Comparison of ENCODE assay signal across 15 cellular contexts in the genomic region with DNA sequence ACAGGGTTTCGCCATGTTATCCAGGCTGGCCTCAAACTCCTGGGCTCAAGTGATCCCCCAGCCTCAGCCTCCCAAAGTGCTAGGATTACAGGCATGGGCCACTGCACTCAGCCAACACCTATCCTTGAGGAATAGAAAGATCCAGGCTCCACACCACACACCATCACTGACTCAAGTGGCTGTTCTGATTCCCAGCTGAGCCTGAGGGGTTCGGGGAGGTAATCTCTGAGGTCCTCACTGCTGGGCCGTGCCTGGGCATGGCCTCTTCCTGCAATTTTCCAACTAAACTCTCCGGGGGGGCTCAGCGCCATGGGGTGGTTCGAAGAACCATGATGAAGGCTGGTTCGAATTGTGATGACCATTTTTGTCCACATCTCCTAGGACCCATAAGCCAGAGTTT. TPM values are rescaled to one million over a fixed set of nuclear protein-coding genes. Genes with fewer than 3 reads are reported as not detected.
DNase-seq lines count a peak whose midpoint lies in the region; ATAC-seq and TF ChIP-seq lines count a peak whose summit lies in the region.
"Had no signal": no experiment of that assay in that cellular context is flagged by ENCODE, and none has a peak within 500 bp of the region (broad histone marks: within the 10 kb centered on the region; RNA-seq: fewer than 3 reads in every experiment).

No MANE protein-coding gene starts in this region.

- no peak for TF ChIP-seq RAD21 in SK-N-SH (IDR thresholded peaks at IDR 0.05; ENCODE audit: low read length)

- TF ChIP-seq EP300 in SK-N-SH (IDR thresholded peaks at IDR 0.05; ENCODE audit: borderline replicate concordance in 1 of 2, low read depth in 1 of 2, low read length in 1 of 2), result no peak

- H3K4me3 Mint-ChIP-seq in osteocyte (ENCODE audit: unreplicated experiment), result peak overlapping the region; percentile 91

- H3K9me3 ChIP-seq in SK-N-SH, result no peaks in the 10 kb centered on the region
- H3K9me3 ChIP-seq in upper lobe of right lung, result no peaks in the 10 kb centered on the region

- no peaks in the 10 kb centered on the region for H3K27me3 ChIP-seq in SK-N-SH (ENCODE audit: insufficient read depth)
- no peaks in the 10 kb centered on the region for H3K27me3 ChIP-seq in upper lobe of right lung

- DNase-seq in SK-N-SH (no peak), foreskin fibroblast (no peak), osteocyte (ENCODE audit: extremely low spot score, unreplicated experiment) (no peak), upper lobe of right lung (peak; percentile 25), NCI-H1048 (lab: John Stamatoyannopoulos, UW) (no peak), activated gamma-delta T cell treated with Interleukin-2 at 50 U/mL for 16 hours (no peak), GM13976 (ENCODE audit: low spot score) (no peak)
- DNase-seq: activated CD4-positive, alpha-beta T cell treated with anti-CD3 and anti-CD28 coated beads, Interleukin-2, amount 50 U/mL, for 48 hours; hypothalamus; mammary epithelial cell; NCI-H2029 had no signal

- no peak overlapping the region; the same call in 1 of the 2 replicates for H3K9ac ChIP-seq in SK-N-SH

- H3K9me2 ChIP-seq in SK-N-SH, result no peaks in the 10 kb centered on the region

- intact Hi-C loops in upper lobe of right lung (cut with DNase I), result no loop called here

- peaks cover 30% of the 10 kb centered on the region for H3F3A ChIP-seq in SK-N-SH (replicated peaks; ENCODE audit: insufficient read depth)

- peak overlapping the region; percentile 91 for H3K4me2 ChIP-seq in SK-N-SH

- H2AFZ ChIP-seq in SK-N-SH (ENCODE audit: low read depth), result no peak overlapping the region

- ATAC-seq in SK-N-SH treated with all-trans-retinoic acid at 6 μM for 48 hours (no peak), upper lobe of right lung (no peak)

- POLR2A ChIA-PET in SK-N-SH (lab: Yijun Ruan, JAX), result interaction anchor here (4.7 kb wide), 1 partner anchor 13 kb away, joined by 30 read pairs; no protein-coding TSS in a partner anchor

- H3K27ac ChIP-seq in SK-N-SH (ENCODE audit: low read depth in 2 of 2, low read length in 1 of 2) (peak overlapping the region in 1 of 2 experiments; percentile 1; a peak in 1 of 4 replicates), upper lobe of right lung (peak overlapping the region; percentile 60)
- H3K27ac ChIP-seq: 22Rv1 had no signal

- peak overlapping the region; percentile 93 for H3K27ac Mint-ChIP-seq in osteocyte (ENCODE audit: unreplicated experiment)
- H3K27ac Mint-ChIP-seq: activated T-helper 2 cell treated with anti-CD3 and anti-CD28 coated beads, Interferon-gamma antibody, Interleukin-2, Interleukin-4, amounts not matched to agents 10 μg/mL and 5 μg/mL and 100 μg/mL, durations not matched to agents 14 hours and 24 hours and 36 hours had no signal

- TF ChIP-seq CTCF in SK-N-SH (IDR thresholded peaks at IDR 0.05), result no peak
- no peak for TF ChIP-seq CTCF in foreskin fibroblast (IDR thresholded peaks at IDR 0.05; ENCODE audit: low read depth, low read length)
- no peak for TF ChIP-seq CTCF in osteocyte (IDR thresholded peaks at IDR 0.05)
- no peak for TF ChIP-seq CTCF in upper lobe of right lung (IDR thresholded peaks at IDR 0.05)
- TF ChIP-seq CTCF in GM13976 (IDR thresholded peaks at IDR 0.05; ENCODE audit: borderline replicate concordance, control extremely low read depth, extremely low read depth, insufficient read depth, missing control alignments), result no peak

- H3K4me1 Mint-ChIP-seq in osteocyte (ENCODE audit: unreplicated experiment), result peaks cover 86% of the 10 kb centered on the region

- WGBS in SK-N-SH (ENCODE audit: low lambda C conversion rate), result 90% methylated on average over 7 of the region's 7 CpGs

- in situ Hi-C loops in GM13976 (cut with MboI; ENCODE audit: low sequenced_read_pairs, unreplicated experiment), result no loop called here

- CTCF ChIA-PET in SK-N-SH (lab: Yijun Ruan, JAX), result interaction anchor here (0.9 to 52.5 kb wide), 3 partner anchors 24 to 38 kb away, joined by 3 to 1751 read pairs (median 8); a partner anchor contains a TSS

- H3K4me1 ChIP-seq in SK-N-SH (ENCODE audit: control insufficient read depth in 1 of 2, insufficient read depth in 2 of 2, low read depth in 1 of 2, low read length in 1 of 2), result peaks cover 39 to 81% of the 10 kb centered on the region in 2 experiments
- H3K4me1 ChIP-seq in upper lobe of right lung, result peaks cover 9% of the 10 kb centered on the region

- no peaks in the 10 kb centered on the region for H3K9me3 Mint-ChIP-seq in osteocyte (ENCODE audit: unreplicated experiment)
- H3K9me3 Mint-ChIP-seq: activated T-helper 2 cell treated with anti-CD3 and anti-CD28 coated beads, Interferon-gamma antibody, Interleukin-2, Interleukin-4, amounts not matched to agents 10 μg/mL and 5 μg/mL and 100 μg/mL, durations not matched to agents 14 hours and 24 hours and 36 hours had no signal

- H3K4me3 ChIP-seq in SK-N-SH (ENCODE audit: low read depth in 2 of 2, low read length in 1 of 2) (no peak overlapping the region; a peak in 1 of 4 replicates), foreskin fibroblast (ENCODE audit: low read depth in 1 of 2, low read length in 2 of 2) (peak overlapping the region; percentile 94 to 100), upper lobe of right lung (peak overlapping the region; percentile 55)

- peaks cover 77% of the 10 kb centered on the region for H4K20me1 ChIP-seq in SK-N-SH (ENCODE audit: insufficient read depth)

- H3K36me3 ChIP-seq in SK-N-SH (replicated peaks in 1 of 2; ENCODE audit: control insufficient read depth in 1 of 2, insufficient read depth in 2 of 2, low read length in 1 of 2) (peaks cover 0 to 22% of the 10 kb centered on the region in 2 experiments), upper lobe of right lung (peaks cover 6% of the 10 kb centered on the region)

- peaks cover 25% of the 10 kb centered on the region for H3K36me3 Mint-ChIP-seq in osteocyte (ENCODE audit: unreplicated experiment)

- H3K79me2 ChIP-seq in SK-N-SH (ENCODE audit: insufficient read depth), result peaks cover 85% of the 10 kb centered on the region

- no peaks in the 10 kb centered on the region for H3K27me3 Mint-ChIP-seq in osteocyte (ENCODE audit: unreplicated experiment)

TF ChIP-seq in SK-N-SH, 30 proteins besides CTCF, POLR2A, EP300 and RAD21:
- TF ChIP-seq NFIC (IDR thresholded peaks at IDR 0.05; ENCODE audit: borderline replicate concordance) (no peak), FOSL2 (IDR thresholded peaks at IDR 0.05; ENCODE audit: borderline replicate concordance, low read depth) (no peak), JUND (IDR thresholded peaks at IDR 0.05) (no peak)
- TF ChIP-seq, protein P1, sequence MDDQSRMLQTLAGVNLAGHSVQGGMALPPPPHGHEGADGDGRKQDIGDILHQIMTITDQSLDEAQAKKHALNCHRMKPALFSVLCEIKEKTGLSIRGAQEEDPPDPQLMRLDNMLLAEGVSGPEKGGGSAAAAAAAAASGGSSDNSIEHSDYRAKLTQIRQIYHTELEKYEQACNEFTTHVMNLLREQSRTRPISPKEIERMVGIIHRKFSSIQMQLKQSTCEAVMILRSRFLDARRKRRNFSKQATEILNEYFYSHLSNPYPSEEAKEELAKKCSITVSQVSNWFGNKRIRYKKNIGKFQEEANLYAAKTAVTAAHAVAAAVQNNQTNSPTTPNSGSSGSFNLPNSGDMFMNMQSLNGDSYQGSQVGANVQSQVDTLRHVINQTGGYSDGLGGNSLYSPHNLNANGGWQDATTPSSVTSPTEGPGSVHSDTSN (IDR thresholded peaks at IDR 0.05), result no peak
TF ChIP-seq in SK-N-SH: peak in this region for 0.

TF ChIP-seq in SK-N-SH treated with all-trans-retinoic acid at 6 μM for 48 hours, 23 proteins besides CTCF, POLR2A, EP300 and RAD21 (continues in another document):
- TF ChIP-seq, protein P2, sequence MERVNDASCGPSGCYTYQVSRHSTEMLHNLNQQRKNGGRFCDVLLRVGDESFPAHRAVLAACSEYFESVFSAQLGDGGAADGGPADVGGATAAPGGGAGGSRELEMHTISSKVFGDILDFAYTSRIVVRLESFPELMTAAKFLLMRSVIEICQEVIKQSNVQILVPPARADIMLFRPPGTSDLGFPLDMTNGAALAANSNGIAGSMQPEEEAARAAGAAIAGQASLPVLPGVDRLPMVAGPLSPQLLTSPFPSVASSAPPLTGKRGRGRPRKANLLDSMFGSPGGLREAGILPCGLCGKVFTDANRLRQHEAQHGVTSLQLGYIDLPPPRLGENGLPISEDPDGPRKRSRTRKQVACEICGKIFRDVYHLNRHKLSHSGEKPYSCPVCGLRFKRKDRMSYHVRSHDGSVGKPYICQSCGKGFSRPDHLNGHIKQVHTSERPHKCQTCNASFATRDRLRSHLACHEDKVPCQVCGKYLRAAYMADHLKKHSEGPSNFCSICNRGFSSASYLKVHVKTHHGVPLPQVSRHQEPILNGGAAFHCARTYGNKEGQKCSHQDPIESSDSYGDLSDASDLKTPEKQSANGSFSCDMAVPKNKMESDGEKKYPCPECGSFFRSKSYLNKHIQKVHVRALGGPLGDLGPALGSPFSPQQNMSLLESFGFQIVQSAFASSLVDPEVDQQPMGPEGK (CRISPR knock-in tag; IDR thresholded peaks at IDR 0.05; ENCODE audit: borderline replicate concordance), result no peak
- no peak for TF ChIP-seq ESRRG (CRISPR knock-in tag; IDR thresholded peaks at IDR 0.05)
- TF ChIP-seq ZNF70 (CRISPR knock-in tag; IDR thresholded peaks at IDR 0.05), result no peak

RNA-seq across cellular contexts. Expression of a gene that starts 31.0 kb away (rescaled TPM):
- polyA plus RNA-seq in SK-N-SH (2012; rRNA removed), result 0.16 TPM in 1 of 2 replicates, not detected in the other
- 0.09 TPM in 1 of 2 replicates, not detected in the other for polyA plus RNA-seq in SK-N-SH (2012; cell fraction: cytosol; rRNA removed)
- polyA plus RNA-seq in SK-N-SH (2012; cell fraction: nucleus; rRNA removed), result 0.29 TPM in 1 of 2 replicates, not detected in the other
- total RNA-seq in osteocyte (not detected in 2 replicates), upper lobe of right lung (not detected)
- total RNA-seq: activated T-helper 2 cell treated with anti-CD3 and anti-CD28 coated beads, Interferon-gamma antibody, Interleukin-2, Interleukin-4, amounts not matched to agents 10 μg/mL and 5 μg/mL and 100 μg/mL, durations not matched to agents 14 hours and 24 hours and 36 hours; H7 had no signal
- polyA plus RNA-seq: mammary epithelial cell had no signal

RNA-seq across cellular contexts. Expression of a gene that starts 52.2 kb away (rescaled TPM):
- 17.4 and 17.5 TPM in 2 replicates for polyA plus RNA-seq in SK-N-SH (2012; rRNA removed)
- 11.3 and 13.9 TPM in 2 replicates for polyA plus RNA-seq in SK-N-SH (2012; cell fraction: cytosol; rRNA removed)
- polyA plus RNA-seq in SK-N-SH (2012; cell fraction: nucleus; rRNA removed), result 22.3 and 27.6 TPM in 2 replicates
- total RNA-seq in osteocyte (7.7 TPM in 2 replicates), upper lobe of right lung (6.6 TPM)

Comparison
In these comparisons a context has a peak if more than half of its experiments do, and no peak if none do; other contexts are left out.
1. H3K4me3 ChIP-seq: peak in foreskin fibroblast (2 of 2) and upper lobe of right lung (single experiment); none in SK-N-SH (0 of 2).